ENCODE assay signal across 1 cellular context in the genomic region with DNA sequence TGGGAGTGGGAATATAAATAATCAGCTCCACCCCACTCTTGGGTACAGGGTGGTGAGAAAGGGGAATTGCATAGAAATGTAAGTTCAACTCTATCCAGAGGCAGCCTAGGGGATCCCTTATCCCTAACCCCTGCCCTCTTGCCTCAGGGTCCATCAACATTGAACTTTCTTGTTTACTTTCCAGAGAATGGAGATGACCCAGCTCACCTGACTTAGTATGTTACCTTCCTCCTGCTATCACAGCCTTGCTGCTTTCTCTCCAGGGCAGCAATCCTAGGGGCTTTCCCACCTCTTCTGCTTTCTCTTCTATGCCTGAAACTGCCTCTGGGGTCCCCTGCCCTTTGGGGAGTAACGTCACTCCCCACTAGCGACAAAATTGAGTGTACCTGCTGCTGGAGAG.
TF ChIP-seq lines count a peak whose summit lies in the region.

No MANE protein-coding gene starts in this region.

TF ChIP-seq in liver, 16 proteins besides CTCF, POLR2A, EP300 and RAD21 (continued from another document):
- TF ChIP-seq EGR1 (IDR thresholded peaks at IDR 0.05; ENCODE audit: low read depth in 2 of 2) (peak in 1 of 2 donors; percentile 85), FOXA2 (IDR thresholded peaks at IDR 0.05) (peak; percentile 99), RXRA (IDR thresholded peaks at IDR 0.05) (peak; percentile 95 to 96), JUND (IDR thresholded peaks at IDR 0.05) (peak; percentile 78 to 84)
- TF ChIP-seq, protein P1, sequence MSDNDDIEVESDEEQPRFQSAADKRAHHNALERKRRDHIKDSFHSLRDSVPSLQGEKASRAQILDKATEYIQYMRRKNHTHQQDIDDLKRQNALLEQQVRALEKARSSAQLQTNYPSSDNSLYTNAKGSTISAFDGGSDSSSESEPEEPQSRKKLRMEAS (IDR thresholded peaks at IDR 0.05) = peak; percentile 81
TF ChIP-seq in liver: peak in this region for 16.
